ENCODE assay signal across 14 cellular contexts in genomic region chr4:151012376-151012775, GRCh38. TPM values are rescaled to one million over a fixed set of nuclear protein-coding genes. Genes with fewer than 3 reads are reported as not detected.
DNase-seq lines count a peak whose midpoint lies in the region; ATAC-seq, FAIRE-seq and TF ChIP-seq lines count a peak whose summit lies in the region.
"Had no signal": no experiment of that assay in that cellular context is flagged by ENCODE, and none has a peak within 500 bp of the region (broad histone marks: within the 10 kb centered on the region; RNA-seq: fewer than 3 reads in every experiment).

No MANE protein-coding gene starts in this region.

- H3K4me3 ChIP-seq in BLaER1 (0 out of 2 replicates have a peak overlapping the region, but pooled peaks have one; percentile 92), iPS-20b (ENCODE audit: low read length) (peak overlapping the region; percentile 99; the same call in 1 of the 2 replicates)

- H3K9me3 ChIP-seq in BLaER1 (peaks cover 7% of the 10 kb centered on the region), iPS-20b (ENCODE audit: insufficient read depth, low read depth, low read length) (no peaks in the 10 kb centered on the region)

- H3K4me1 Mint-ChIP-seq in activated CD8-positive, alpha-beta T cell treated with anti-CD3 and anti-CD28 coated beads for 36 hours (ENCODE audit: low read depth) = peaks cover 20% of the 10 kb centered on the region

- H3K27me3 Mint-ChIP-seq in activated CD8-positive, alpha-beta T cell treated with anti-CD3 and anti-CD28 coated beads for 36 hours = no peaks in the 10 kb centered on the region

- H3K27me3 ChIP-seq in BLaER1 (no peaks in the 10 kb centered on the region), iPS-20b (ENCODE audit: insufficient read depth, low read length) (no peaks in the 10 kb centered on the region)

- peak overlapping the region; percentile 92 for H3K4me2 ChIP-seq in BLaER1

- H3K36me3 Mint-ChIP-seq in activated CD8-positive, alpha-beta T cell treated with anti-CD3 and anti-CD28 coated beads for 36 hours (ENCODE audit: low read depth) = peaks cover 31% of the 10 kb centered on the region

- peaks cover 19% of the 10 kb centered on the region; the same call in 1 of the 2 replicates for H4K20me1 ChIP-seq in BLaER1

- no peak for TF ChIP-seq CTCF in activated CD8-positive, alpha-beta T cell treated with anti-CD3 and anti-CD28 coated beads for 36 hours (IDR thresholded peaks at IDR 0.05)

- H3K27ac ChIP-seq in BLaER1 = no peak overlapping the region
- H3K27ac ChIP-seq in iPS-20b (ENCODE audit: low read length) = no peak overlapping the region

- H3K9me3 Mint-ChIP-seq in activated CD8-positive, alpha-beta T cell treated with anti-CD3 and anti-CD28 coated beads for 36 hours = no peaks in the 10 kb centered on the region

- H3K9ac ChIP-seq in BLaER1 (no peak overlapping the region), iPS-20b (ENCODE audit: low read depth, low read length) (no peak overlapping the region; the same call in 1 of the 2 replicates)

- H3K4me3 Mint-ChIP-seq in activated CD8-positive, alpha-beta T cell treated with anti-CD3 and anti-CD28 coated beads for 36 hours = peak overlapping the region; percentile 95

- POLR2A ChIA-PET in activated CD8-positive, alpha-beta T cell treated with anti-CD3 and anti-CD28 coated beads for 36 hours (lab: Charles Lee) = interaction anchor here (1.0 to 1.2 kb wide), 4 partner anchors 17 to 88 kb away, joined by 3 to 4 read pairs (median 4); no protein-coding TSS in a partner anchor

- intact Hi-C loops in activated CD8-positive, alpha-beta T cell treated with anti-CD3 and anti-CD28 coated beads for 36 hours (cut with micrococcal nuclease) = loop anchor here (5.0 kb wide), 1 partner anchor 40 kb away; no protein-coding TSS in a partner anchor

- H3K36me3 ChIP-seq in BLaER1 (peaks cover 13% of the 10 kb centered on the region; the same call in 1 of the 2 replicates), iPS-20b (ENCODE audit: insufficient read depth, low read depth, low read length) (peaks cover 10% of the 10 kb centered on the region)

- ATAC-seq in activated CD8-positive, alpha-beta T cell treated with anti-CD3 and anti-CD28 coated beads for 36 hours = no peak
- ATAC-seq in HG03095 (IDR thresholded peaks at IDR 0.05; ENCODE audit: unreplicated experiment) = no peak

- peak; percentile 65 for FAIRE-seq in GM19239 (lab: Jason Lieb, UNC)
- FAIRE-seq in HTR-8/SVneo (lab: Jason Lieb, UNC) = no peak
- FAIRE-seq in frontal cortex (lab: Jason Lieb, UNC) = no peak
- FAIRE-seq: endometrium, RCC 7860 had no signal

- peak overlapping the region; percentile 72 for H3K27ac Mint-ChIP-seq in activated CD8-positive, alpha-beta T cell treated with anti-CD3 and anti-CD28 coated beads for 36 hours

- peaks cover 35% of the 10 kb centered on the region for H3K4me1 ChIP-seq in BLaER1
- no peaks in the 10 kb centered on the region for H3K4me1 ChIP-seq in iPS-20b (ENCODE audit: insufficient read depth, low read length)

- CTCF ChIA-PET in activated CD8-positive, alpha-beta T cell treated with anti-CD3 and anti-CD28 coated beads for 36 hours (lab: Charles Lee) = interaction anchor here (0.6 kb wide), 1 partner anchor 51 kb away, joined by 5 read pairs; no protein-coding TSS in a partner anchor

- DNase-seq in GM19239 (ENCODE audit: insufficient read length, low spot score) (no peak), HTR-8/SVneo (ENCODE audit: insufficient read length, low spot score) (no peak), NCI-H446 (lab: John Stamatoyannopoulos, UW) (no peak), frontal cortex (ENCODE audit: low spot score in 2 of 2) (no peak)
- no peak for DNase-seq in activated CD8-positive, alpha-beta T cell treated with anti-CD3 and anti-CD28 coated beads for 36 hours
- DNase-seq: activated CD4-positive, CD25-positive, alpha-beta regulatory T cell; amniotic stem cell; NCI-H2081 treated with DMSO at 0.1 percent for 48 hours; stimulated activated CD4-positive, alpha-beta T cell treated with anti-CD3 and anti-CD28 coated beads, Interleukin-12 subunit alpha, Interleukin-12 subunit beta, amount 100 ng/mL, for 4 hours had no signal

RNA-seq across cellular contexts. Expression of gene LRBA, which starts 2.7 kb away (rescaled TPM):
- 10 to 100 TPM; 48.1 to 52.5 TPM for total RNA-seq in activated CD8-positive, alpha-beta T cell treated with anti-CD3 and anti-CD28 coated beads for 36 hours
- 23.2 TPM for total RNA-seq in frontal cortex
